ENCODE assay signal across 1 cellular context in the genomic region with DNA sequence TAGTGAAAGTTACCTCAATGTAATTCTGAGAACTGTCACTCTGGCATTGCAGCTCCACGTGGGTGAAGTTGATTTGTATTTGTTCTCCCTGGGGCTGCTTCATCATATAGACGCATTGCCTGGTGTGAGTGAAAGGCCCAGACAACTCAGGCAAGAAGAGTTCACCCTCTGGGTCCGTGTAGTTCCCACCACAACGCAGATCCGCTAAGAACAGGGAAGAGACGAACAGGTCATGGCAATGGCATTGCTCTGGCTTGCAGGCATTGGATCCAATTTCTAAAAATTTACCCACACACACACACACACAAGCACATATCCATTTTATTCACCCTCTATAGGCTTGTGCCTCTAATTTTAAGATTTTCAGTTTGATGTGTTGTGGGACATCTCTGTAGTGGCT.
TF ChIP-seq lines count a peak whose summit lies in the region.

No MANE protein-coding gene starts in this region.

TF ChIP-seq in K562, 482 proteins besides CTCF, POLR2A, EP300 and RAD21 (continued from another document):
- TF ChIP-seq, protein P1, sequence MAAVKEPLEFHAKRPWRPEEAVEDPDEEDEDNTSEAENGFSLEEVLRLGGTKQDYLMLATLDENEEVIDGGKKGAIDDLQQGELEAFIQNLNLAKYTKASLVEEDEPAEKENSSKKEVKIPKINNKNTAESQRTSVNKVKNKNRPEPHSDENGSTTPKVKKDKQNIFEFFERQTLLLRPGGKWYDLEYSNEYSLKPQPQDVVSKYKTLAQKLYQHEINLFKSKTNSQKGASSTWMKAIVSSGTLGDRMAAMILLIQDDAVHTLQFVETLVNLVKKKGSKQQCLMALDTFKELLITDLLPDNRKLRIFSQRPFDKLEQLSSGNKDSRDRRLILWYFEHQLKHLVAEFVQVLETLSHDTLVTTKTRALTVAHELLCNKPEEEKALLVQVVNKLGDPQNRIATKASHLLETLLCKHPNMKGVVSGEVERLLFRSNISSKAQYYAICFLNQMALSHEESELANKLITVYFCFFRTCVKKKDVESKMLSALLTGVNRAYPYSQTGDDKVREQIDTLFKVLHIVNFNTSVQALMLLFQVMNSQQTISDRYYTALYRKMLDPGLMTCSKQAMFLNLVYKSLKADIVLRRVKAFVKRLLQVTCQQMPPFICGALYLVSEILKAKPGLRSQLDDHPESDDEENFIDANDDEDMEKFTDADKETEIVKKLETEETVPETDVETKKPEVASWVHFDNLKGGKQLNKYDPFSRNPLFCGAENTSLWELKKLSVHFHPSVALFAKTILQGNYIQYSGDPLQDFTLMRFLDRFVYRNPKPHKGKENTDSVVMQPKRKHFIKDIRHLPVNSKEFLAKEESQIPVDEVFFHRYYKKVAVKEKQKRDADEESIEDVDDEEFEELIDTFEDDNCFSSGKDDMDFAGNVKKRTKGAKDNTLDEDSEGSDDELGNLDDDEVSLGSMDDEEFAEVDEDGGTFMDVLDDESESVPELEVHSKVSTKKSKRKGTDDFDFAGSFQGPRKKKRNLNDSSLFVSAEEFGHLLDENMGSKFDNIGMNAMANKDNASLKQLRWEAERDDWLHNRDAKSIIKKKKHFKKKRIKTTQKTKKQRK (IDR thresholded peaks at IDR 0.05; ENCODE audit: borderline replicate concordance, low read depth, low read length), result no peak
- TF ChIP-seq RAD51 (IDR thresholded peaks at IDR 0.05; ENCODE audit: borderline replicate concordance, low read depth) (no peak), ARNT (IDR thresholded peaks at IDR 0.05) (no peak), MEF2A (IDR thresholded peaks at IDR 0.05; ENCODE audit: control insufficient read depth, low read depth, low read length) (no peak), MEIS2 (IDR thresholded peaks at IDR 0.05; ENCODE audit: partially characterized antibody) (no peak)
TF ChIP-seq in K562: peak in this region for 0.
